In genomic region chr16:86748643-86749042, GRCh38 we compare ENCODE assay signal across 19 cellular contexts.
DNase-seq lines count a peak whose midpoint lies in the region; ATAC-seq and TF ChIP-seq lines count a peak whose summit lies in the region.
"Had no signal": no experiment of that assay in that cellular context is flagged by ENCODE, and none has a peak within 500 bp of the region (broad histone marks: within the 10 kb centered on the region; RNA-seq: fewer than 3 reads in every experiment).

No MANE protein-coding gene starts in this region.

- H3K27me3 ChIP-seq in foreskin keratinocyte, result no peaks in the 10 kb centered on the region
- H3K27me3 ChIP-seq in sigmoid colon, result no peaks in the 10 kb centered on the region
- no peaks in the 10 kb centered on the region for H3K27me3 ChIP-seq in aorta (ENCODE audit: control insufficient read depth in 1 of 2, insufficient read depth in 2 of 2, low read length in 1 of 2)
- no peaks in the 10 kb centered on the region for H3K27me3 ChIP-seq in neural progenitor cell
- H3K27me3 ChIP-seq: BLaER1 treated with 17β-estradiol and CSF1 and Interleukin-3, amounts not matched to agents 10 nM and 100 nM had no signal

- no peaks in the 10 kb centered on the region for H3K9me3 Mint-ChIP-seq in activated naive CD8-positive, alpha-beta T cell treated with anti-CD3 and anti-CD28 coated beads, Interleukin-2, amount 50 U/mL, for 24 hours
- H3K9me3 Mint-ChIP-seq in neural progenitor cell, result no peaks in the 10 kb centered on the region
- H3K9me3 Mint-ChIP-seq: CD4-positive, alpha-beta T cell; CD8-positive, alpha-beta memory T cell; GM23338; HFFc6 had no signal

- H3K27ac ChIP-seq in foreskin keratinocyte (no peak overlapping the region), sigmoid colon (no peak overlapping the region), aorta (ENCODE audit: low read depth in 1 of 2, low read length in 2 of 2) (no peak overlapping the region), neural progenitor cell (no peak overlapping the region)
- H3K27ac ChIP-seq: BLaER1 treated with 17β-estradiol and CSF1 and Interleukin-3, amounts not matched to agents 10 nM and 100 nM had no signal

- no peaks in the 10 kb centered on the region for H3K36me3 ChIP-seq in sigmoid colon
- no peaks in the 10 kb centered on the region for H3K36me3 ChIP-seq in aorta (ENCODE audit: control insufficient read depth in 1 of 2, insufficient read depth in 2 of 2, low read length in 1 of 2)
- no peaks in the 10 kb centered on the region for H3K36me3 ChIP-seq in neural progenitor cell
- H3K36me3 ChIP-seq: BLaER1 treated with 17β-estradiol and CSF1 and Interleukin-3, amounts not matched to agents 10 nM and 100 nM; HAP-1 had no signal

- H3K79me2 ChIP-seq in neural progenitor cell (ENCODE audit: low read depth), result no peaks in the 10 kb centered on the region

- no peaks in the 10 kb centered on the region for H3K36me3 Mint-ChIP-seq in activated naive CD8-positive, alpha-beta T cell treated with anti-CD3 and anti-CD28 coated beads, Interleukin-2, amount 50 U/mL, for 24 hours (ENCODE audit: low read depth)
- no peaks in the 10 kb centered on the region for H3K36me3 Mint-ChIP-seq in neural progenitor cell
- H3K36me3 Mint-ChIP-seq: CD14-positive monocyte; CD8-positive, alpha-beta memory T cell had no signal

- no peak overlapping the region for H3K9ac ChIP-seq in neural progenitor cell
- H3K9ac ChIP-seq: BLaER1 treated with 17β-estradiol and CSF1 and Interleukin-3, amounts not matched to agents 10 nM and 100 nM had no signal

- ATAC-seq in foreskin keratinocyte (peak; percentile 19), aorta (ENCODE audit: low FRiP score) (peak; percentile 44), HG03135 (IDR thresholded peaks at IDR 0.05; ENCODE audit: unreplicated experiment) (no peak)
- ATAC-seq in activated naive CD8-positive, alpha-beta T cell treated with anti-CD3 and anti-CD28 coated beads, Interleukin-2, amount 50 U/mL, for 24 hours, result no peak
- ATAC-seq: GM23338 had no signal

- peaks cover 4% of the 10 kb centered on the region for H3F3A ChIP-seq in neural progenitor cell (ENCODE audit: low read depth)

- no peak for TF ChIP-seq CTCF in foreskin keratinocyte (conservative IDR thresholded peaks at IDR 0.05)
- no peak for TF ChIP-seq CTCF in sigmoid colon (IDR thresholded peaks at IDR 0.05)
- no peak for TF ChIP-seq CTCF in neural progenitor cell (IDR thresholded peaks at IDR 0.05)

- no peak overlapping the region for H3K4me2 ChIP-seq in neural progenitor cell
- H3K4me2 ChIP-seq: GM23338 had no signal

- H3K4me1 Mint-ChIP-seq in activated naive CD8-positive, alpha-beta T cell treated with anti-CD3 and anti-CD28 coated beads, Interleukin-2, amount 50 U/mL, for 24 hours, result no peaks in the 10 kb centered on the region
- peaks cover 44% of the 10 kb centered on the region for H3K4me1 Mint-ChIP-seq in neural progenitor cell
- H3K4me1 Mint-ChIP-seq: B cell; CD14-positive monocyte; CD8-positive, alpha-beta memory T cell had no signal

- H3K4me3 ChIP-seq in sigmoid colon, result no peak overlapping the region
- no peak overlapping the region for H3K4me3 ChIP-seq in aorta (ENCODE audit: low read length in 2 of 2)
- no peak overlapping the region for H3K4me3 ChIP-seq in neural progenitor cell
- H3K4me3 ChIP-seq: BLaER1 treated with 17β-estradiol and CSF1 and Interleukin-3, amounts not matched to agents 10 nM and 100 nM; GM23338; HAP-1 had no signal

- 60 to 72% methylated on average over 3 of the region's 3 CpGs for WGBS in sigmoid colon, 2 donors
- 80 to 97% methylated on average over 3 of the region's 3 CpGs for WGBS in aorta, 2 donors

- no peak for TF ChIP-seq EP300 in sigmoid colon (IDR thresholded peaks at IDR 0.05)

- H3K4me1 ChIP-seq in foreskin keratinocyte (peaks cover 5% of the 10 kb centered on the region), sigmoid colon (peaks cover 0 to 7% (median 0%) of the 10 kb centered on the region in 4 donors), aorta (ENCODE audit: control insufficient read depth in 1 of 2, insufficient read depth in 2 of 2, low read length in 2 of 2) (peaks cover 0 to 2% of the 10 kb centered on the region in 2 donors), neural progenitor cell (no peaks in the 10 kb centered on the region)
- H3K4me1 ChIP-seq: HAP-1 had no signal

- H3K9me3 ChIP-seq in sigmoid colon, result no peaks in the 10 kb centered on the region
- no peaks in the 10 kb centered on the region for H3K9me3 ChIP-seq in aorta (ENCODE audit: control insufficient read depth, low read length)
- no peaks in the 10 kb centered on the region for H3K9me3 ChIP-seq in neural progenitor cell (ENCODE audit: low read depth)
- H3K9me3 ChIP-seq: BLaER1 treated with 17β-estradiol and CSF1 and Interleukin-3, amounts not matched to agents 10 nM and 100 nM; HAP-1 had no signal

- H3K27ac Mint-ChIP-seq in activated naive CD8-positive, alpha-beta T cell treated with anti-CD3 and anti-CD28 coated beads, Interleukin-2, amount 50 U/mL, for 24 hours, result no peak overlapping the region
- H3K27ac Mint-ChIP-seq in neural progenitor cell, result no peak overlapping the region
- H3K27ac Mint-ChIP-seq: B cell; CD14-positive monocyte; CD4-positive, alpha-beta T cell; CD8-positive, alpha-beta memory T cell; GM23338; HFFc6 had no signal

- H2AFZ ChIP-seq in neural progenitor cell (replicated peaks), result no peak overlapping the region
- H2AFZ ChIP-seq: GM23338 had no signal

- DNase-seq in RPMI7951 (ENCODE audit: low read depth) (peak; percentile 45), foreskin keratinocyte (peak in 1 of 2 donors; percentile 45), sigmoid colon (peak; percentile 15), aorta (no peak), neural progenitor cell (ENCODE audit: low spot score) (no peak), DMS153 (lab: John Stamatoyannopoulos, UW) (no peak)
- DNase-seq in activated naive CD8-positive, alpha-beta T cell treated with anti-CD3 and anti-CD28 coated beads, Interleukin-2, amount 50 U/mL, for 24 hours, result no peak
- DNase-seq: CD4-positive, alpha-beta T cell; CD8-positive, alpha-beta memory T cell; DMS 273 treated with DMSO at 0.1 percent for 48 hours; DMS53; DMS79 treated with DMSO at 0.1 percent for 48 hours; HFFc6 had no signal

- no peak for TF ChIP-seq POLR2A in sigmoid colon (IDR thresholded peaks at IDR 0.05)

- H3K4me3 Mint-ChIP-seq in activated naive CD8-positive, alpha-beta T cell treated with anti-CD3 and anti-CD28 coated beads, Interleukin-2, amount 50 U/mL, for 24 hours, result no peak overlapping the region
- H3K4me3 Mint-ChIP-seq in neural progenitor cell, result no peak overlapping the region
- H3K4me3 Mint-ChIP-seq: B cell; CD14-positive monocyte; CD4-positive, alpha-beta T cell; CD8-positive, alpha-beta memory T cell; GM23338; HFFc6 had no signal

- intact Hi-C loops in sigmoid colon (cut with DNase I), result no loop called here
- intact Hi-C loops in aorta (cut with DNase I), result no loop called here

- peaks cover 5% of the 10 kb centered on the region for H3K27me3 Mint-ChIP-seq in activated naive CD8-positive, alpha-beta T cell treated with anti-CD3 and anti-CD28 coated beads, Interleukin-2, amount 50 U/mL, for 24 hours
- H3K27me3 Mint-ChIP-seq in neural progenitor cell (ENCODE audit: insufficient read depth, low read depth), result peaks cover 24% of the 10 kb centered on the region

- H4K20me1 ChIP-seq in neural progenitor cell (ENCODE audit: low read depth), result no peaks in the 10 kb centered on the region
- H4K20me1 ChIP-seq: BLaER1 treated with 17β-estradiol and CSF1 and Interleukin-3, amounts not matched to agents 10 nM and 100 nM had no signal

Comparison
In these comparisons a context has a peak if more than half of its experiments do, and no peak if none do; other contexts are left out.
1. DNase-seq: peak in RPMI7951 (single experiment) and sigmoid colon (single experiment); none in aorta (0 of 2), activated naive CD8-positive, alpha-beta T cell treated with anti-CD3 and anti-CD28 coated beads, Interleukin-2, amount 50 U/mL, for 24 hours (single experiment), neural progenitor cell (single experiment) and DMS153 (single experiment).
2. ATAC-seq: peak in foreskin keratinocyte (single experiment) and aorta (single experiment); none in activated naive CD8-positive, alpha-beta T cell treated with anti-CD3 and anti-CD28 coated beads, Interleukin-2, amount 50 U/mL, for 24 hours (single experiment) and HG03135 (single experiment).